ENCODE assay signal across 2 cellular contexts in the genomic region with DNA sequence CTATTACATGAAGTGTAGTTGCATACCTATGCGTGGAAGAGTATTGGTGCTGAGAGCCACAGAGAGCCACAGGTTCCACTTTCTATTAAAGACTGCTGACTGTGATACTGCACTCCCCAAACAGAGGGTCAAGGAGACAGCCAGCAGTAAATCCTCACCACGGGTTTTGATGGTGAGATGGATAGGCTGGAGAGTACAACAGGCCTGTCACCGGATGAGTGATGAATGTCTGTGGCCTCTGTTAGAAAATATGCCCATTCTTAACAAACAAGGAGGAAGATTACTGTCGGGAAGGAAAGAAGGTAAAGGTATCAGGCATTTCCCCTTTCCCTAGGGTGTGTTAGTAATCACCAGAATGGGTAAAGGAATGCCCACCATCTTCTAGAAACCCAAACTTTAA.
TF ChIP-seq lines count a peak whose summit lies in the region.

No MANE protein-coding gene starts in this region.

TF ChIP-seq in HEK293T, 16 proteins besides CTCF, POLR2A, EP300 and RAD21:
- TF ChIP-seq BHLHE40 (IDR thresholded peaks at IDR 0.05; ENCODE audit: borderline replicate concordance) (no peak), ZNF384 (IDR thresholded peaks at IDR 0.05) (no peak), ELF4 (IDR thresholded peaks at IDR 0.05) (no peak), L3MBTL2 (conservative IDR thresholded peaks at IDR 0.05) (no peak), PKNOX1 (IDR thresholded peaks at IDR 0.05) (peak; percentile 27; the same call in 1 of the 2 replicates), NFRKB (IDR thresholded peaks at IDR 0.05) (no peak), TARDBP (IDR thresholded peaks at IDR 0.05) (no peak)

TF ChIP-seq in H1, 55 proteins besides CTCF, POLR2A, EP300 and RAD21:
- TF ChIP-seq POU5F1 (IDR thresholded peaks at IDR 0.05; ENCODE audit: low read depth, low read length) (no peak), RFX5 (IDR thresholded peaks at IDR 0.05; ENCODE audit: borderline replicate concordance, low read depth, low read length) (no peak), EZH2 (IDR thresholded peaks at IDR 0.05; ENCODE audit: low read depth, low read length, severe bottlenecking) (no peak), ASH2L (IDR thresholded peaks at IDR 0.05; ENCODE audit: low read length) (no peak), ATF3 (IDR thresholded peaks at IDR 0.05; ENCODE audit: insufficient read depth, low read depth, low read length) (no peak)
